Comparison of ENCODE assay signal across 8 cellular contexts in genomic region chr1:116503535-116504307, GRCh38.
DNase-seq lines count a peak whose midpoint lies in the region; ATAC-seq and TF ChIP-seq lines count a peak whose summit lies in the region.

No MANE protein-coding gene starts in this region.

- POLR2A ChIA-PET in CD8-positive, alpha-beta memory T cell (lab: Charles Lee): interaction anchor here (0.7 to 1.8 kb wide), 5 partner anchors 11 to 262 kb away, joined by 3 to 20 read pairs (median 4); no protein-coding TSS in a partner anchor
- POLR2A ChIA-PET in GM10248 (lab: Yijun Ruan, JAX): interaction anchor here (0.7 to 0.8 kb wide), 2 partner anchors 71 to 128 kb away, joined by 3 read pairs; no protein-coding TSS in a partner anchor

- H3K27ac Mint-ChIP-seq in CD8-positive, alpha-beta memory T cell: peak overlapping the region; percentile 93 to 99 (median 98)

- peaks cover 50 to 76% (median 57%) of the 10 kb centered on the region in 3 donors for H3K4me1 Mint-ChIP-seq in CD8-positive, alpha-beta memory T cell

- no peaks in the 10 kb centered on the region for H3K27me3 Mint-ChIP-seq in CD8-positive, alpha-beta memory T cell

- peak in 4 of 5 donors; percentile 14 to 61 (median 19) for DNase-seq in CD8-positive, alpha-beta memory T cell
- peak; percentile 42 for DNase-seq in activated T-cell treated with anti-CD3 and anti-CD28 coated beads, Interleukin-2, amount 50 U/mL, for 1 hour
- no peak for DNase-seq in GM10248 (ENCODE audit: extremely low spot score)
- no peak for DNase-seq in omental fat pad (ENCODE audit: low spot score)
- no peak for DNase-seq in NCI-H146 treated with DMSO at 0.1 percent for 48 hours (lab: John Stamatoyannopoulos, UW; ENCODE audit: unreplicated experiment)

- TF ChIP-seq CTCF in liver (IDR thresholded peaks at IDR 0.05; ENCODE audit: low read depth, low read length, missing input control) (no peak), GM10248 (IDR thresholded peaks at IDR 0.05; ENCODE audit: control extremely low read depth, extremely low read depth, low read depth, missing control alignments) (no peak), omental fat pad (IDR thresholded peaks at IDR 0.05) (no peak)

- no peaks in the 10 kb centered on the region for H3K9me3 Mint-ChIP-seq in CD8-positive, alpha-beta memory T cell

- ATAC-seq in HG03175 (IDR thresholded peaks at IDR 0.05; ENCODE audit: unreplicated experiment) (peak; percentile 4), HG03460 (IDR thresholded peaks at IDR 0.05; ENCODE audit: unreplicated experiment) (no peak), omental fat pad (ENCODE audit: low FRiP score) (no peak)

- H3K4me3 Mint-ChIP-seq in CD8-positive, alpha-beta memory T cell: peak overlapping the region in 6 of 7 donors; percentile 41 to 86 (median 70)

- no peak for TF ChIP-seq RAD21 in liver (IDR thresholded peaks at IDR 0.05)

- H3K36me3 ChIP-seq in CD8-positive, alpha-beta memory T cell (ENCODE audit: insufficient read depth, low read length): no peaks in the 10 kb centered on the region
- H3K36me3 ChIP-seq in liver (ENCODE audit: control insufficient read depth in 4 of 4, insufficient read depth in 3 of 4, low read depth in 1 of 4, low read length in 3 of 4): no peaks in the 10 kb centered on the region

- peaks cover 0 to 3% (median 0%) of the 10 kb centered on the region in 3 donors for H3K36me3 Mint-ChIP-seq in CD8-positive, alpha-beta memory T cell

- no peaks in the 10 kb centered on the region for H3K9me3 ChIP-seq in CD8-positive, alpha-beta memory T cell (ENCODE audit: low read length)
- H3K9me3 ChIP-seq in liver (ENCODE audit: control insufficient read depth in 4 of 4, low read length in 3 of 4): no peaks in the 10 kb centered on the region

- CTCF ChIA-PET in CD8-positive, alpha-beta memory T cell (lab: Charles Lee): interaction anchor here (0.9 to 9.9 kb wide), 8 partner anchors 10 to 364 kb away, joined by 3 to 117 read pairs (median 6); no protein-coding TSS in a partner anchor
- CTCF ChIA-PET in GM10248 (lab: Yijun Ruan, JAX): interaction anchor here (0.9 to 16.3 kb wide), 9 partner anchors 10 to 363 kb away, joined by 3 to 260 read pairs (median 5); no protein-coding TSS in a partner anchor

- H3K9ac ChIP-seq in liver (ENCODE audit: low read depth in 1 of 2, low read length in 2 of 2): no peak overlapping the region

- H3K4me3 ChIP-seq in CD8-positive, alpha-beta memory T cell (ENCODE audit: low read length): peak overlapping the region; percentile 7
- no peak overlapping the region for H3K4me3 ChIP-seq in liver (ENCODE audit: low read depth in 1 of 3, low read length in 3 of 3)

- no peaks in the 10 kb centered on the region for H3K27me3 ChIP-seq in CD8-positive, alpha-beta memory T cell (ENCODE audit: insufficient read depth, low read length, poor library complexity, severe bottlenecking)
- H3K27me3 ChIP-seq in liver (ENCODE audit: control insufficient read depth in 4 of 4, insufficient read depth in 4 of 4, low read length in 3 of 4): no peaks in the 10 kb centered on the region

- 89% methylated on average over 7 of the region's 7 CpGs for WGBS in liver

- peak overlapping the region; percentile 74 for H3K27ac ChIP-seq in CD8-positive, alpha-beta memory T cell (ENCODE audit: low read depth, low read length)
- peak overlapping the region; percentile 63 to 76 for H3K27ac ChIP-seq in liver (ENCODE audit: low read depth in 1 of 2, low read length in 2 of 2)

- peaks cover 52% of the 10 kb centered on the region for H3K4me1 ChIP-seq in CD8-positive, alpha-beta memory T cell (ENCODE audit: insufficient read depth, low read length)
- peaks cover 1 to 5% (median 4%) of the 10 kb centered on the region in 4 donors for H3K4me1 ChIP-seq in liver (ENCODE audit: control insufficient read depth in 4 of 4, insufficient read depth in 4 of 4, low read length in 3 of 4)

TF ChIP-seq in liver, 16 proteins besides CTCF, POLR2A, EP300 and RAD21:
- no peak for TF ChIP-seq MAX (IDR thresholded peaks at IDR 0.05)
- TF ChIP-seq JUND (IDR thresholded peaks at IDR 0.05): no peak
- TF ChIP-seq, protein P1, sequence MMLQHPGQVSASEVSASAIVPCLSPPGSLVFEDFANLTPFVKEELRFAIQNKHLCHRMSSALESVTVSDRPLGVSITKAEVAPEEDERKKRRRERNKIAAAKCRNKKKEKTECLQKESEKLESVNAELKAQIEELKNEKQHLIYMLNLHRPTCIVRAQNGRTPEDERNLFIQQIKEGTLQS (IDR thresholded peaks at IDR 0.05): no peak
- no peak for TF ChIP-seq SP1 (IDR thresholded peaks at IDR 0.05)
- no peak for TF ChIP-seq YY1 (IDR thresholded peaks at IDR 0.05)
- no peak for TF ChIP-seq ZBTB33 (IDR thresholded peaks at IDR 0.05)
- TF ChIP-seq NR2F2 (IDR thresholded peaks at IDR 0.05): no peak
- TF ChIP-seq TAF1 (conservative IDR thresholded peaks at IDR 0.05): no peak
- no peak for TF ChIP-seq FOXA2 (IDR thresholded peaks at IDR 0.05)
- TF ChIP-seq GABPA (IDR thresholded peaks at IDR 0.05 in 1 of 2, conservative IDR thresholded peaks at IDR 0.05 in 1 of 2): no peak
- no peak for TF ChIP-seq RXRA (IDR thresholded peaks at IDR 0.05)

Comparison
In these comparisons a context has a peak if more than half of its experiments do, and no peak if none do; other contexts are left out.
1. DNase-seq: peak in CD8-positive, alpha-beta memory T cell (4 of 5) and activated T-cell treated with anti-CD3 and anti-CD28 coated beads, Interleukin-2, amount 50 U/mL, for 1 hour (single experiment); none in GM10248 (single experiment), omental fat pad (single experiment) and NCI-H146 treated with DMSO at 0.1 percent for 48 hours (single experiment).